17 cellular contexts compared by ENCODE assay signal in the genomic region with DNA sequence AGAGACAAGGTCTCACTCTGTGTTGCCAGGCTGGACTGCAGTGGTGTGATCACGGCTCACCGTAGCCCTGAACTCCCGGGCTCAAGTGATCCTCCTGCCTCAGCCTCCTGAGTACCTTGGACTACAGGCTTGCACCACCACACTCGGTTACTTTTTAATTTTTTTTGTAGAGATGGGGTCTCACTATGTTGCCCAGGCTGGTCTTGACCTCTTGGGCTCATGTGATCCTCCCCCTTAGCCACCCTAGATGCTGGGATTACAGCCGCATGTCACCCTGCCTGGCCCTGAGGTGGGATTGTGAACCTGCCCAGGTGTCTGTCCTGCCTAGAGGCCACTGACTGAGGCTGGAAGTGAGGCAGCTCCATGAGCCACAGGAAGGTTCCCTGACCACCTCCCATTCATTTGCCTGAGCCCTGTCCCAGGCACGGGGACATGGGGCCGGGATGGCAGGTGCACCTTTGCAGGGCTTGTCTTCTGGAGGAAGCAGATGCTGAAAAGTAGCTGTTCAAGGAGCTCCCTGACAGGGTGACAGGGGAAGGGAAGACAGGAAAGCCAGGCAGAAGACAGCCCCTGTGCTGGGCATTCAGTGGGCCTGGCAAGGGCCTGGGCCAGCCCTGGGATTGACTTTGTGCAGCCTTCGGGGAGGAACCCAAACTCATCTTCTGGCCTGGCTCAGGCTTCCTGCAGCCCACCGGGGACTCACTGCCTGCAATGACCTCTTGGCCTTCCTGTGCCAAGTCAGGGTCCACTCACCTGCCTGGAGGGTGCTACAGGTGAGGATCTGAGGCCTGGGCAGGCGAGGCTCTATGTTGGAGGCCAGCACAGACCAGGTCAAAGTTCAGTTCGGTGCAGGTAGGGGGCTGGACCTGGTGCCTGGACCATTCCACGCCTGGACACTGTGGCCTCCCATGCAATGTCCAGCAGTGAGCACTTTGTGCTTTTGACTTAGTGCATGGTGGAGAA. TPM values are rescaled to one million over a fixed set of nuclear protein-coding genes. Genes with fewer than 3 reads are reported as not detected.
A peak's percentile ranks its signal among the peaks of the same experiment; 100 is the strongest.
DNase-seq lines count a peak whose midpoint lies in the region; ATAC-seq and TF ChIP-seq lines count a peak whose summit lies in the region.
"Had no signal": no experiment of that assay in that cellular context is flagged by ENCODE, and none has a peak within 500 bp of the region (broad histone marks: within the 10 kb centered on the region; RNA-seq: fewer than 3 reads in every experiment).

No MANE protein-coding gene starts in this region.

- no peaks in the 10 kb centered on the region for H3K79me2 ChIP-seq in osteoblast (ENCODE audit: insufficient read depth, low read length)

- intact Hi-C loops in activated CD8-positive, alpha-beta T cell treated with anti-CD3 and anti-CD28 coated beads for 36 hours (cut with micrococcal nuclease): no loop called here

- no peaks in the 10 kb centered on the region for H3K4me1 ChIP-seq in RWPE2 (ENCODE audit: insufficient read depth, poor library complexity, severe bottlenecking)
- H3K4me1 ChIP-seq in osteoblast (ENCODE audit: insufficient read depth, low read length): peaks cover 6% of the 10 kb centered on the region

- H3K4me2 ChIP-seq in osteoblast (ENCODE audit: insufficient read depth, low read length): no peak overlapping the region

- H3K9me3 ChIP-seq in RWPE2 (ENCODE audit: severe bottlenecking): peaks cover 9% of the 10 kb centered on the region
- H3K9me3 ChIP-seq in osteoblast (ENCODE audit: low read depth, low read length): peaks cover 4% of the 10 kb centered on the region

- H3K9me3 Mint-ChIP-seq in activated CD8-positive, alpha-beta T cell treated with anti-CD3 and anti-CD28 coated beads for 36 hours: no peaks in the 10 kb centered on the region
- peaks cover 1% of the 10 kb centered on the region for H3K9me3 Mint-ChIP-seq in activated CD8-positive, alpha-beta T cell treated with anti-CD3 and anti-CD28 coated beads, Interleukin-2, amount 10 ng/mL, durations not matched to agents 7 days and 5 days (ENCODE audit: insufficient read depth)
- H3K9me3 Mint-ChIP-seq in glutamatergic neuron (ENCODE audit: unreplicated experiment): peaks cover 24% of the 10 kb centered on the region

- no peak overlapping the region for H3K4me3 ChIP-seq in RWPE2 (ENCODE audit: severe bottlenecking)
- no peak overlapping the region for H3K4me3 ChIP-seq in osteoblast (ENCODE audit: insufficient read depth, low read length)
- H3K4me3 ChIP-seq: HAP-1 had no signal

- POLR2A ChIA-PET in activated CD8-positive, alpha-beta T cell treated with anti-CD3 and anti-CD28 coated beads for 36 hours (lab: Charles Lee): interaction anchor here (0.9 to 3.2 kb wide), 3 partner anchors 8 to 52 kb away, joined by 3 to 22 read pairs (median 3); a partner anchor contains a TSS
- POLR2A ChIA-PET in activated CD8-positive, alpha-beta T cell treated with anti-CD3 and anti-CD28 coated beads, Interleukin-2, amount 10 ng/mL, durations not matched to agents 7 days and 5 days (lab: Charles Lee): no interaction called here

- H3K36me3 ChIP-seq in RWPE2 (ENCODE audit: low read depth) (no peaks in the 10 kb centered on the region), osteoblast (ENCODE audit: insufficient read depth, low read length) (no peaks in the 10 kb centered on the region)
- H3K36me3 ChIP-seq: HAP-1 had no signal

- H3K27ac ChIP-seq in RWPE2 (ENCODE audit: poor library complexity, severe bottlenecking) (no peak overlapping the region), osteoblast (ENCODE audit: low read depth, low read length) (no peak overlapping the region)
- H3K27ac ChIP-seq: C4-2B had no signal

- H4K20me1 ChIP-seq in osteoblast (ENCODE audit: insufficient read depth, low read length): no peaks in the 10 kb centered on the region

- H3K27ac Mint-ChIP-seq in activated CD8-positive, alpha-beta T cell treated with anti-CD3 and anti-CD28 coated beads for 36 hours: peak overlapping the region; percentile 38
- H3K27ac Mint-ChIP-seq in activated CD8-positive, alpha-beta T cell treated with anti-CD3 and anti-CD28 coated beads, Interleukin-2, amount 10 ng/mL, durations not matched to agents 7 days and 5 days: no peak overlapping the region
- H3K27ac Mint-ChIP-seq in glutamatergic neuron (ENCODE audit: unreplicated experiment): peak overlapping the region; percentile 94

- TF ChIP-seq CTCF in activated CD8-positive, alpha-beta T cell treated with anti-CD3 and anti-CD28 coated beads for 36 hours (IDR thresholded peaks at IDR 0.05): no peak
- no peak for TF ChIP-seq CTCF in RWPE2 (IDR thresholded peaks at IDR 0.05; ENCODE audit: poor library complexity, severe bottlenecking)
- TF ChIP-seq CTCF in glutamatergic neuron (IDR thresholded peaks at IDR 0.05; ENCODE audit: partially characterized antibody, unreplicated experiment): no peak
- no peak for TF ChIP-seq CTCF in osteoblast (IDR thresholded peaks at IDR 0.05; ENCODE audit: extremely low read depth, low read depth, low read length)

- no peaks in the 10 kb centered on the region for H3K27me3 Mint-ChIP-seq in activated CD8-positive, alpha-beta T cell treated with anti-CD3 and anti-CD28 coated beads for 36 hours
- H3K27me3 Mint-ChIP-seq in activated CD8-positive, alpha-beta T cell treated with anti-CD3 and anti-CD28 coated beads, Interleukin-2, amount 10 ng/mL, durations not matched to agents 7 days and 5 days (ENCODE audit: low read depth): peaks cover 7% of the 10 kb centered on the region
- H3K27me3 Mint-ChIP-seq in glutamatergic neuron (ENCODE audit: unreplicated experiment): peaks cover 14% of the 10 kb centered on the region

- H3K36me3 Mint-ChIP-seq in activated CD8-positive, alpha-beta T cell treated with anti-CD3 and anti-CD28 coated beads for 36 hours (ENCODE audit: low read depth): no peaks in the 10 kb centered on the region
- no peaks in the 10 kb centered on the region for H3K36me3 Mint-ChIP-seq in activated CD8-positive, alpha-beta T cell treated with anti-CD3 and anti-CD28 coated beads, Interleukin-2, amount 10 ng/mL, durations not matched to agents 7 days and 5 days (ENCODE audit: low read depth)
- no peaks in the 10 kb centered on the region for H3K36me3 Mint-ChIP-seq in glutamatergic neuron (ENCODE audit: unreplicated experiment)

- H3K4me1 Mint-ChIP-seq in activated CD8-positive, alpha-beta T cell treated with anti-CD3 and anti-CD28 coated beads for 36 hours (ENCODE audit: low read depth): peaks cover 13% of the 10 kb centered on the region
- H3K4me1 Mint-ChIP-seq in activated CD8-positive, alpha-beta T cell treated with anti-CD3 and anti-CD28 coated beads, Interleukin-2, amount 10 ng/mL, durations not matched to agents 7 days and 5 days (ENCODE audit: low read depth): peaks cover 19% of the 10 kb centered on the region
- H3K4me1 Mint-ChIP-seq in glutamatergic neuron (ENCODE audit: low read depth, unreplicated experiment): peaks cover 11% of the 10 kb centered on the region

- no peak for ATAC-seq in activated CD8-positive, alpha-beta T cell treated with anti-CD3 and anti-CD28 coated beads for 36 hours
- no peak for ATAC-seq in activated CD8-positive, alpha-beta T cell treated with anti-CD3 and anti-CD28 coated beads, Interleukin-2, amount 10 ng/mL, durations not matched to agents 7 days and 5 days
- ATAC-seq in RWPE2 (ENCODE audit: low read depth) (no peak), GM18498 (IDR thresholded peaks at IDR 0.05; ENCODE audit: unreplicated experiment) (no peak)

- H3K27me3 ChIP-seq in RWPE2 (ENCODE audit: insufficient read depth, poor library complexity, severe bottlenecking): peaks cover under 1% of the 10 kb centered on the region
- H3K27me3 ChIP-seq in osteoblast (ENCODE audit: insufficient read depth, low read length): peaks cover under 1% of the 10 kb centered on the region

- DNase-seq in activated CD8-positive, alpha-beta T cell treated with anti-CD3 and anti-CD28 coated beads for 36 hours: no peak
- DNase-seq in activated CD8-positive, alpha-beta T cell treated with anti-CD3 and anti-CD28 coated beads, Interleukin-2, amount 10 ng/mL, durations not matched to agents 7 days and 5 days: no peak
- DNase-seq in RWPE2 (ENCODE audit: low spot score) (peak; percentile 44), glutamatergic neuron (no peak), osteoblast (ENCODE audit: insufficient read length, low spot score, missing footprints) (peak; percentile 49), activated gamma-delta T cell treated with Interleukin-2 at 50 U/mL for 16 hours (no peak), NCI-H2081 (lab: John Stamatoyannopoulos, UW) (no peak)
- DNase-seq: COR-L47, MV-4-11, NCI-H1417, NCI-H2029, NCI-H510A, SHP77 had no signal

- CTCF ChIA-PET in activated CD8-positive, alpha-beta T cell treated with anti-CD3 and anti-CD28 coated beads for 36 hours (lab: Charles Lee): interaction anchor here (0.8 to 2.4 kb wide), 2 partner anchors 10 to 51 kb away, joined by 3 to 9 read pairs; no protein-coding TSS in a partner anchor
- CTCF ChIA-PET in activated CD8-positive, alpha-beta T cell treated with anti-CD3 and anti-CD28 coated beads, Interleukin-2, amount 10 ng/mL, durations not matched to agents 7 days and 5 days (lab: Charles Lee): interaction anchor here (1.9 kb wide), 1 partner anchor 10 kb away, joined by 9 read pairs; no protein-coding TSS in a partner anchor

- H2AFZ ChIP-seq in osteoblast (ENCODE audit: low read length): no peak overlapping the region

- no peak overlapping the region for H3K4me3 Mint-ChIP-seq in activated CD8-positive, alpha-beta T cell treated with anti-CD3 and anti-CD28 coated beads for 36 hours
- no peak overlapping the region for H3K4me3 Mint-ChIP-seq in activated CD8-positive, alpha-beta T cell treated with anti-CD3 and anti-CD28 coated beads, Interleukin-2, amount 10 ng/mL, durations not matched to agents 7 days and 5 days
- no peak overlapping the region for H3K4me3 Mint-ChIP-seq in glutamatergic neuron (ENCODE audit: unreplicated experiment)

RNA-seq across cellular contexts. Expression of a gene that starts 8.1 kb away (rescaled TPM):
- total RNA-seq in activated CD8-positive, alpha-beta T cell treated with anti-CD3 and anti-CD28 coated beads for 36 hours: under 1 TPM; 0.41 to 0.49 TPM
- total RNA-seq in activated CD8-positive, alpha-beta T cell treated with anti-CD3 and anti-CD28 coated beads, Interleukin-2, amount 10 ng/mL, durations not matched to agents 7 days and 5 days: under 1 TPM; 0.29 to 0.42 TPM
- total RNA-seq in glutamatergic neuron (ENCODE audit: unreplicated experiment) (39.8 TPM), osteoblast (0.72 TPM in 1 of 2 replicates, not detected in the other)

RNA-seq across cellular contexts. Expression of a gene that starts 8.3 kb away (rescaled TPM):
- total RNA-seq in activated CD8-positive, alpha-beta T cell treated with anti-CD3 and anti-CD28 coated beads for 36 hours: 10 to 100 TPM; 18.7 to 24.5 TPM
- 10 to 100 TPM; 27.0 to 33.7 TPM for total RNA-seq in activated CD8-positive, alpha-beta T cell treated with anti-CD3 and anti-CD28 coated beads, Interleukin-2, amount 10 ng/mL, durations not matched to agents 7 days and 5 days
- total RNA-seq in glutamatergic neuron (ENCODE audit: unreplicated experiment) (51.7 TPM), osteoblast (33.9 and 35.8 TPM in 2 replicates)

RNA-seq across cellular contexts. Expression of a gene that starts 22.1 kb away (rescaled TPM):
- not detected for total RNA-seq in activated CD8-positive, alpha-beta T cell treated with anti-CD3 and anti-CD28 coated beads for 36 hours
- total RNA-seq in activated CD8-positive, alpha-beta T cell treated with anti-CD3 and anti-CD28 coated beads, Interleukin-2, amount 10 ng/mL, durations not matched to agents 7 days and 5 days: not detected
- total RNA-seq in glutamatergic neuron (ENCODE audit: unreplicated experiment) (0.69 TPM), osteoblast (not detected in 2 replicates)
- total RNA-seq: A172 had no signal

RNA-seq across cellular contexts. Expression of a gene that starts 32.0 kb away (rescaled TPM):
- total RNA-seq in activated CD8-positive, alpha-beta T cell treated with anti-CD3 and anti-CD28 coated beads for 36 hours: 100 to 1,000 TPM; 140 to 141 TPM
- total RNA-seq in activated CD8-positive, alpha-beta T cell treated with anti-CD3 and anti-CD28 coated beads, Interleukin-2, amount 10 ng/mL, durations not matched to agents 7 days and 5 days: 10 to 100 TPM; 35.5 to 38.1 TPM
- total RNA-seq in glutamatergic neuron (ENCODE audit: unreplicated experiment) (68.1 TPM), osteoblast (121 and 141 TPM in 2 replicates)

RNA-seq across cellular contexts. Expression of a gene that starts 41.6 kb away (rescaled TPM):
- 10 to 100 TPM; 12.4 to 14.1 TPM for total RNA-seq in activated CD8-positive, alpha-beta T cell treated with anti-CD3 and anti-CD28 coated beads for 36 hours
- total RNA-seq in activated CD8-positive, alpha-beta T cell treated with anti-CD3 and anti-CD28 coated beads, Interleukin-2, amount 10 ng/mL, durations not matched to agents 7 days and 5 days: 10 to 100 TPM; 14.0 to 16.5 TPM
- total RNA-seq in glutamatergic neuron (ENCODE audit: unreplicated experiment) (30.6 TPM), osteoblast (27.1 and 32.6 TPM in 2 replicates)

Comparison
In these comparisons a context has a peak if more than half of its experiments do, and no peak if none do; other contexts are left out.
1. DNase-seq: peak in RWPE2 (single experiment) and osteoblast (single experiment); none in activated CD8-positive, alpha-beta T cell treated with anti-CD3 and anti-CD28 coated beads for 36 hours (single experiment), activated CD8-positive, alpha-beta T cell treated with anti-CD3 and anti-CD28 coated beads, Interleukin-2, amount 10 ng/mL, durations not matched to agents 7 days and 5 days (single experiment), glutamatergic neuron (single experiment), activated gamma-delta T cell treated with Interleukin-2 at 50 U/mL for 16 hours (single experiment) and NCI-H2081 (0 of 2).
2. RNA of a gene that starts 8.1 kb away (total RNA-seq): 39.8 TPM in glutamatergic neuron (single experiment); 0.72 TPM in osteoblast, 0.41 to 0.49 TPM in activated CD8-positive, alpha-beta T cell treated with anti-CD3 and anti-CD28 coated beads for 36 hours and 0.29 to 0.42 TPM in activated CD8-positive, alpha-beta T cell treated with anti-CD3 and anti-CD28 coated beads, Interleukin-2, amount 10 ng/mL, durations not matched to agents 7 days and 5 days; every median in the first group is over 10 times any median in the second.